Comparison of ENCODE assay signal across 17 cellular contexts in genomic region chr3:195582947-195583346, GRCh38. TPM values are rescaled to one million over a fixed set of nuclear protein-coding genes. Genes with fewer than 3 reads are reported as not detected.
DNase-seq lines count a peak whose midpoint lies in the region; ATAC-seq and TF ChIP-seq lines count a peak whose summit lies in the region.
"Had no signal": no experiment of that assay in that cellular context is flagged by ENCODE, and none has a peak within 500 bp of the region (broad histone marks: within the 10 kb centered on the region; RNA-seq: fewer than 3 reads in every experiment).

No MANE protein-coding gene starts in this region.

- no peak for ATAC-seq in activated CD8-positive, alpha-beta T cell treated with anti-CD3 and anti-CD28 coated beads for 36 hours
- no peak for ATAC-seq in activated CD8-positive, alpha-beta T cell treated with anti-CD3 and anti-CD28 coated beads, Interleukin-2, amount 10 ng/mL, durations not matched to agents 7 days and 5 days
- ATAC-seq in GM18517 (IDR thresholded peaks at IDR 0.05; ENCODE audit: unreplicated experiment): no peak
- ATAC-seq in stimulated activated naive CD8-positive, alpha-beta T cell treated with anti-CD3 and anti-CD28 coated beads, Interleukin-15, amount 100 ng/mL, for 72 hours: no peak

- peaks cover 0 to 35% (median 0%) of the 10 kb centered on the region in 3 donors for H3K36me3 ChIP-seq in tibial nerve
- no peaks in the 10 kb centered on the region for H3K36me3 ChIP-seq in Peyer's patch

- intact Hi-C loops in activated CD8-positive, alpha-beta T cell treated with anti-CD3 and anti-CD28 coated beads for 36 hours (cut with micrococcal nuclease): no loop called here

- H3K4me1 Mint-ChIP-seq in activated CD8-positive, alpha-beta T cell treated with anti-CD3 and anti-CD28 coated beads for 36 hours (ENCODE audit: low read depth): peaks cover 8% of the 10 kb centered on the region
- H3K4me1 Mint-ChIP-seq in activated CD8-positive, alpha-beta T cell treated with anti-CD3 and anti-CD28 coated beads, Interleukin-2, amount 10 ng/mL, durations not matched to agents 7 days and 5 days (ENCODE audit: low read depth): peaks cover 14% of the 10 kb centered on the region
- H3K4me1 Mint-ChIP-seq in stimulated activated naive CD8-positive, alpha-beta T cell treated with anti-CD3 and anti-CD28 coated beads, Interleukin-15, amount 100 ng/mL, for 72 hours: peaks cover 37% of the 10 kb centered on the region
- H3K4me1 Mint-ChIP-seq: central memory CD8-positive, alpha-beta T cell had no signal

- H3K9me3 Mint-ChIP-seq in activated CD8-positive, alpha-beta T cell treated with anti-CD3 and anti-CD28 coated beads for 36 hours: no peaks in the 10 kb centered on the region
- no peaks in the 10 kb centered on the region for H3K9me3 Mint-ChIP-seq in activated CD8-positive, alpha-beta T cell treated with anti-CD3 and anti-CD28 coated beads, Interleukin-2, amount 10 ng/mL, durations not matched to agents 7 days and 5 days (ENCODE audit: insufficient read depth)
- no peaks in the 10 kb centered on the region for H3K9me3 Mint-ChIP-seq in stimulated activated naive CD8-positive, alpha-beta T cell treated with anti-CD3 and anti-CD28 coated beads, Interleukin-15, amount 100 ng/mL, for 72 hours
- H3K9me3 Mint-ChIP-seq: activated CD4-positive, alpha-beta memory T cell treated with anti-CD3 and anti-CD28 coated beads, Interleukin-2, amount 10 ng/mL, durations not matched to agents 7 days and 5 days; central memory CD8-positive, alpha-beta T cell; nephron progenitor cell had no signal

- TF ChIP-seq CTCF in activated CD8-positive, alpha-beta T cell treated with anti-CD3 and anti-CD28 coated beads for 36 hours (IDR thresholded peaks at IDR 0.05): no peak
- TF ChIP-seq CTCF in tibial nerve (IDR thresholded peaks at IDR 0.05) (no peak), Peyer's patch (IDR thresholded peaks at IDR 0.05) (peak in 2 of 6 experiments; percentile 11 to 15)

- CTCF ChIA-PET in activated CD8-positive, alpha-beta T cell treated with anti-CD3 and anti-CD28 coated beads for 36 hours (lab: Charles Lee): interaction anchor here (1.0 to 1.6 kb wide), 3 partner anchors 10 to 31 kb away, joined by 3 read pairs; no protein-coding TSS in a partner anchor
- CTCF ChIA-PET in activated CD8-positive, alpha-beta T cell treated with anti-CD3 and anti-CD28 coated beads, Interleukin-2, amount 10 ng/mL, durations not matched to agents 7 days and 5 days (lab: Charles Lee): interaction anchor here (1.0 kb wide), 2 partner anchors 17 to 313 kb away, joined by 3 read pairs; no protein-coding TSS in a partner anchor

- 66 to 77% methylated on average over 9 of the region's 9 CpGs for WGBS in tibial nerve, 2 donors

- no peak for TF ChIP-seq EP300 in tibial nerve (IDR thresholded peaks at IDR 0.05)

- no peak overlapping the region for H3K27ac Mint-ChIP-seq in activated CD8-positive, alpha-beta T cell treated with anti-CD3 and anti-CD28 coated beads for 36 hours
- H3K27ac Mint-ChIP-seq in activated CD8-positive, alpha-beta T cell treated with anti-CD3 and anti-CD28 coated beads, Interleukin-2, amount 10 ng/mL, durations not matched to agents 7 days and 5 days: no peak overlapping the region
- no peak overlapping the region for H3K27ac Mint-ChIP-seq in stimulated activated naive CD8-positive, alpha-beta T cell treated with anti-CD3 and anti-CD28 coated beads, Interleukin-15, amount 100 ng/mL, for 72 hours
- H3K27ac Mint-ChIP-seq: activated CD4-positive, alpha-beta memory T cell treated with anti-CD3 and anti-CD28 coated beads, Interleukin-2, amount 10 ng/mL, durations not matched to agents 7 days and 5 days; nephron progenitor cell had no signal

- H3K9me3 ChIP-seq in tibial nerve: no peaks in the 10 kb centered on the region
- no peaks in the 10 kb centered on the region for H3K9me3 ChIP-seq in Peyer's patch

- no peak overlapping the region for H3K4me3 Mint-ChIP-seq in activated CD8-positive, alpha-beta T cell treated with anti-CD3 and anti-CD28 coated beads for 36 hours
- no peak overlapping the region for H3K4me3 Mint-ChIP-seq in activated CD8-positive, alpha-beta T cell treated with anti-CD3 and anti-CD28 coated beads, Interleukin-2, amount 10 ng/mL, durations not matched to agents 7 days and 5 days
- H3K4me3 Mint-ChIP-seq in stimulated activated naive CD8-positive, alpha-beta T cell treated with anti-CD3 and anti-CD28 coated beads, Interleukin-15, amount 100 ng/mL, for 72 hours: no peak overlapping the region
- H3K4me3 Mint-ChIP-seq: activated CD4-positive, alpha-beta memory T cell treated with anti-CD3 and anti-CD28 coated beads, Interleukin-2, amount 10 ng/mL, durations not matched to agents 7 days and 5 days; central memory CD8-positive, alpha-beta T cell; nephron progenitor cell had no signal

- H3K36me3 Mint-ChIP-seq in activated CD8-positive, alpha-beta T cell treated with anti-CD3 and anti-CD28 coated beads for 36 hours (ENCODE audit: low read depth): no peaks in the 10 kb centered on the region
- no peaks in the 10 kb centered on the region for H3K36me3 Mint-ChIP-seq in activated CD8-positive, alpha-beta T cell treated with anti-CD3 and anti-CD28 coated beads, Interleukin-2, amount 10 ng/mL, durations not matched to agents 7 days and 5 days (ENCODE audit: low read depth)

- H3K27me3 ChIP-seq in tibial nerve (no peaks in the 10 kb centered on the region), Peyer's patch (no peaks in the 10 kb centered on the region)

- H3K27ac ChIP-seq in cingulate gyrus (ENCODE audit: low read depth, low read length) (peak overlapping the region; percentile 94), tibial nerve (peak overlapping the region in 2 of 4 donors; percentile 31 to 81), Peyer's patch (no peak overlapping the region)

- peaks cover 0 to 36% (median 3%) of the 10 kb centered on the region in 4 donors for H3K4me1 ChIP-seq in tibial nerve
- no peaks in the 10 kb centered on the region for H3K4me1 ChIP-seq in Peyer's patch

- DNase-seq in activated CD8-positive, alpha-beta T cell treated with anti-CD3 and anti-CD28 coated beads for 36 hours: peak; percentile 11
- no peak for DNase-seq in activated CD8-positive, alpha-beta T cell treated with anti-CD3 and anti-CD28 coated beads, Interleukin-2, amount 10 ng/mL, durations not matched to agents 7 days and 5 days
- DNase-seq in kidney tubule cell (ENCODE audit: low spot score) (peak; percentile 57), tibial nerve (ENCODE audit: low spot score in 2 of 2) (no peak), Peyer's patch (no peak)
- no peak for DNase-seq in stimulated activated naive CD8-positive, alpha-beta T cell treated with anti-CD3 and anti-CD28 coated beads, Interleukin-15, amount 100 ng/mL, for 72 hours
- DNase-seq: activated CD4-positive, alpha-beta memory T cell treated with anti-CD3 and anti-CD28 coated beads, Interleukin-2, amount 10 ng/mL, durations not matched to agents 7 days and 5 days; activated naive CD4-positive, alpha-beta T cell treated with Interleukin-2 at 50 U/mL for 16 hours; DND-41; kidney; NCI-H2171 treated with DMSO at 0.1 percent for 48 hours; nephron progenitor cell; PC-3 had no signal

- H3K4me3 ChIP-seq in tibial nerve: peak overlapping the region; percentile 18 to 56 (median 26)
- H3K4me3 ChIP-seq in Peyer's patch: peak overlapping the region in 1 of 4 donors; percentile 9

- TF ChIP-seq POLR2A in tibial nerve (IDR thresholded peaks at IDR 0.05): no peak
- no peak for TF ChIP-seq POLR2A in Peyer's patch (IDR thresholded peaks at IDR 0.05)

- POLR2A ChIA-PET in activated CD8-positive, alpha-beta T cell treated with anti-CD3 and anti-CD28 coated beads for 36 hours (lab: Charles Lee): no interaction called here
- POLR2A ChIA-PET in activated CD8-positive, alpha-beta T cell treated with anti-CD3 and anti-CD28 coated beads, Interleukin-2, amount 10 ng/mL, durations not matched to agents 7 days and 5 days (lab: Charles Lee): no interaction called here

- H3K27me3 Mint-ChIP-seq in activated CD8-positive, alpha-beta T cell treated with anti-CD3 and anti-CD28 coated beads for 36 hours: peaks cover 3% of the 10 kb centered on the region
- H3K27me3 Mint-ChIP-seq in activated CD8-positive, alpha-beta T cell treated with anti-CD3 and anti-CD28 coated beads, Interleukin-2, amount 10 ng/mL, durations not matched to agents 7 days and 5 days (ENCODE audit: low read depth): no peaks in the 10 kb centered on the region
- no peaks in the 10 kb centered on the region for H3K27me3 Mint-ChIP-seq in stimulated activated naive CD8-positive, alpha-beta T cell treated with anti-CD3 and anti-CD28 coated beads, Interleukin-15, amount 100 ng/mL, for 72 hours
- H3K27me3 Mint-ChIP-seq: central memory CD8-positive, alpha-beta T cell had no signal

RNA-seq across cellular contexts. Expression of gene APOD, which starts 0.8 kb away (rescaled TPM):
- total RNA-seq in activated CD8-positive, alpha-beta T cell treated with anti-CD3 and anti-CD28 coated beads for 36 hours: not detected
- not detected for total RNA-seq in activated CD8-positive, alpha-beta T cell treated with anti-CD3 and anti-CD28 coated beads, Interleukin-2, amount 10 ng/mL, durations not matched to agents 7 days and 5 days
- total RNA-seq in tibial nerve (1,000 to 10,000 TPM; 1,911 to 7,779 (median 5,257) TPM), Peyer's patch (10 to 100 TPM; 22.3 to 68.2 (median 35.6) TPM)
- total RNA-seq: activated CD4-positive, alpha-beta memory T cell treated with anti-CD3 and anti-CD28 coated beads, Interleukin-2, amount 10 ng/mL, durations not matched to agents 7 days and 5 days; PC-3; T-helper 2 cell treated with Interferon-gamma antibody and Interleukin-4, amounts not matched to agents 100 ng/mL and 5 ng/mL, for 36 hours had no signal

RNA-seq across cellular contexts. Expression of gene PPP1R2, which starts 39.8 kb away (rescaled TPM):
- total RNA-seq in activated CD8-positive, alpha-beta T cell treated with anti-CD3 and anti-CD28 coated beads for 36 hours: 10 to 100 TPM; 86.7 to 89.0 TPM
- 10 to 100 TPM; 72.0 to 72.6 TPM for total RNA-seq in activated CD8-positive, alpha-beta T cell treated with anti-CD3 and anti-CD28 coated beads, Interleukin-2, amount 10 ng/mL, durations not matched to agents 7 days and 5 days
- 10 to 100 TPM; 66.6 to 98.1 (median 87.4) TPM for total RNA-seq in tibial nerve
- 10 to 100 TPM; 48.2 to 79.8 (median 66.0) TPM for total RNA-seq in Peyer's patch

Comparison
In these comparisons a context has a peak if more than half of its experiments do, and no peak if none do; other contexts are left out.
1. DNase-seq: peak in activated CD8-positive, alpha-beta T cell treated with anti-CD3 and anti-CD28 coated beads for 36 hours (single experiment) and kidney tubule cell (single experiment); none in activated CD8-positive, alpha-beta T cell treated with anti-CD3 and anti-CD28 coated beads, Interleukin-2, amount 10 ng/mL, durations not matched to agents 7 days and 5 days (single experiment), tibial nerve (0 of 2), Peyer's patch (0 of 3) and stimulated activated naive CD8-positive, alpha-beta T cell treated with anti-CD3 and anti-CD28 coated beads, Interleukin-15, amount 100 ng/mL, for 72 hours (0 of 2).
2. RNA of gene APOD, which starts 0.8 kb away (total RNA-seq): 1,911 to 7,779 TPM in tibial nerve; 22.3 to 68.2 TPM in Peyer's patch, not detected in activated CD8-positive, alpha-beta T cell treated with anti-CD3 and anti-CD28 coated beads for 36 hours and not detected in activated CD8-positive, alpha-beta T cell treated with anti-CD3 and anti-CD28 coated beads, Interleukin-2, amount 10 ng/mL, durations not matched to agents 7 days and 5 days; every median in the first group is over 10 times any median in the second.